Comparison of ENCODE assay signal across 22 cellular contexts in the genomic region with DNA sequence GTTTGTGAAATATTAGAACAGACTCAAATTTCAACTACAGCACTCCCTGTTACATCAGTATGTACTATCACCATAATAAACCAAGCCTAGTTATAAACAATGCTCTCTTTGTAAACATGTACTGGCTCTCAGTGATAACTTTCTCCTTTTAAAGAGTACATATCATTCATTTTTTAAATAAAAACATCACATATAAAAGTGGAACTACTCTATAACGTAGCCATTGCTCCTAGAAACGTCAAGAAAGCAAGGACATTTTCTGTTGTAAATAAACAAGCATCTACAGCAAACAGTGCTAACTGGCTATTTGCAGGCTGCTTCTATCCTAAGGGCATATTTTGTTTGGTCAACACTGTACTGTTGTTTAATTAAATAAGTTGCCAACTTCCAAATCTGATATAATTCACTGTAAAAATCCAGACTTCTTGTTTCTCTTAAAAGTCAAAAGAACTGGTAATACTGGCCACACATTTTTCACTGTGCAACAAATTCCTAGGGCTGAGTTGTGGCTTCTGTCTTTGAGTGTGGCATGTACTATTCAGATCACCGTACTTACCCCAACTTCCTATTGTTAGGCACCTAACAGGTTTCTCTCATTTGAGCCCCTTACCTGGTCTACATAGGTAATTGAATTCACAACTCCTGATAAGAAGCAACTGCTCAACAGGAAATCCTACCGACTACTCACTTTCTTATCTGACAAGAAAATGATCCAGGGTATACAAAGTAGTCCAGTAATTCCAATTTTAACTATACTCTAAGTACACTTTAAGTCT.
DNase-seq lines count a peak whose midpoint lies in the region; ATAC-seq and TF ChIP-seq lines count a peak whose summit lies in the region.
"Had no signal": no experiment of that assay in that cellular context is flagged by ENCODE, and none has a peak within 500 bp of the region (broad histone marks: within the 10 kb centered on the region; RNA-seq: fewer than 3 reads in every experiment).

No MANE protein-coding gene starts in this region.

- POLR2A ChIA-PET in WTC11 (lab: Charles Lee) = no interaction called here

- peak; percentile 14 to 93 for DNase-seq in T47D (ENCODE audit: low read depth in 1 of 2, low spot score in 1 of 2)
- no peak for DNase-seq in breast epithelium (ENCODE audit: low spot score in 2 of 2)
- no peak for DNase-seq in WTC11 (ENCODE audit: low spot score)
- peak; percentile 46 for DNase-seq in foreskin melanocyte
- no peak for DNase-seq in type B pancreatic cell (ENCODE audit: extremely low spot score, unreplicated experiment)
- DNase-seq in HT-29 (ENCODE audit: low spot score) = no peak
- no peak for DNase-seq in KBM-7
- DNase-seq: ACHN; activated CD4-positive, alpha-beta T cell treated with anti-CD3 and anti-CD28 coated beads for 1 hour; activated CD8-positive, alpha-beta memory T cell treated with anti-CD3 and anti-CD28 coated beads, Interleukin-2, amount 10 ng/mL, durations not matched to agents 7 days and 5 days; activated gamma-delta T cell treated with Interleukin-2 at 50 U/mL for 16 hours; amniotic stem cell; foreskin keratinocyte; NCI-H1694 treated with DMSO at 0.1 percent for 48 hours; NCI-H510A treated with DMSO at 0.1 percent for 48 hours; SJCRH30; stimulated activated CD4-positive, alpha-beta T cell treated with anti-CD3 and anti-CD28 coated beads, Interleukin-15, amount 100 ng/mL, for 24 hours; stimulated activated naive CD4-positive, alpha-beta T cell; transverse colon had no signal

- no peaks in the 10 kb centered on the region for H3K4me1 ChIP-seq in breast epithelium
- H3K4me1 ChIP-seq: foreskin keratinocyte, SJCRH30 had no signal

- no peak overlapping the region for H3K27ac ChIP-seq in breast epithelium
- H3K27ac ChIP-seq: foreskin keratinocyte, neutrophil, SJCRH30, transverse colon had no signal

- intact Hi-C loops in breast epithelium (cut with DNase I; ENCODE audit: low total_unique reads) = no loop called here

- H3K4me3 Mint-ChIP-seq in WTC11 = no peak overlapping the region
- H3K4me3 Mint-ChIP-seq in type B pancreatic cell = no peak overlapping the region
- H3K4me3 Mint-ChIP-seq in stimulated activated memory B cell treated with anti-CD40 and anti-IgM and Interleukin-4, amounts not matched to agents 10 μg/mL and 1 μg/mL and 100 μg/mL, for 72 hours = no peak overlapping the region
- H3K4me3 Mint-ChIP-seq: activated CD8-positive, alpha-beta memory T cell treated with anti-CD3 and anti-CD28 coated beads, Interleukin-2, amount 10 ng/mL, durations not matched to agents 7 days and 5 days; central memory CD8-positive, alpha-beta T cell had no signal

- no peaks in the 10 kb centered on the region for H3K27me3 Mint-ChIP-seq in WTC11 (ENCODE audit: low read depth)
- no peaks in the 10 kb centered on the region for H3K27me3 Mint-ChIP-seq in type B pancreatic cell
- H3K27me3 Mint-ChIP-seq in stimulated activated memory B cell treated with anti-CD40 and anti-IgM and Interleukin-4, amounts not matched to agents 10 μg/mL and 1 μg/mL and 100 μg/mL, for 72 hours = no peaks in the 10 kb centered on the region
- H3K27me3 Mint-ChIP-seq: activated CD8-positive, alpha-beta memory T cell treated with anti-CD3 and anti-CD28 coated beads, Interleukin-2, amount 10 ng/mL, durations not matched to agents 7 days and 5 days; central memory CD8-positive, alpha-beta T cell had no signal

- no peak for TF ChIP-seq POLR2A in breast epithelium (IDR thresholded peaks at IDR 0.05)

- in situ Hi-C loops in T47D (cut with HindIII; ENCODE audit: low pct_unique_long_range_greater_than_20kb, low sequenced_read_pairs) = no loop called here
- in situ Hi-C loops in KBM-7 (cut with MboI; ENCODE audit: low pct_unique_long_range_greater_than_20kb, low sequenced_read_pairs) = no loop called here

- H3K36me3 Mint-ChIP-seq in WTC11 (no peaks in the 10 kb centered on the region), type B pancreatic cell (no peaks in the 10 kb centered on the region)
- no peaks in the 10 kb centered on the region for H3K36me3 Mint-ChIP-seq in stimulated activated memory B cell treated with anti-CD40 and anti-IgM and Interleukin-4, amounts not matched to agents 10 μg/mL and 1 μg/mL and 100 μg/mL, for 72 hours

- H3K4me1 Mint-ChIP-seq in WTC11 (peaks cover 11% of the 10 kb centered on the region), type B pancreatic cell (ENCODE audit: unreplicated experiment) (no peaks in the 10 kb centered on the region)
- peaks cover 7% of the 10 kb centered on the region for H3K4me1 Mint-ChIP-seq in stimulated activated memory B cell treated with anti-CD40 and anti-IgM and Interleukin-4, amounts not matched to agents 10 μg/mL and 1 μg/mL and 100 μg/mL, for 72 hours

- no peaks in the 10 kb centered on the region for H3K27me3 ChIP-seq in breast epithelium
- H3K27me3 ChIP-seq: foreskin keratinocyte, neutrophil, SJCRH30, transverse colon had no signal

- CTCF ChIA-PET in WTC11 (lab: Charles Lee) = no interaction called here

- TF ChIP-seq CTCF in breast epithelium (IDR thresholded peaks at IDR 0.05) (no peak), WTC11 (IDR thresholded peaks at IDR 0.05) (no peak), type B pancreatic cell (conservative IDR thresholded peaks at IDR 0.05) (no peak)

- no peaks in the 10 kb centered on the region for H3K9me3 Mint-ChIP-seq in WTC11
- H3K9me3 Mint-ChIP-seq in type B pancreatic cell = no peaks in the 10 kb centered on the region
- H3K9me3 Mint-ChIP-seq in stimulated activated memory B cell treated with anti-CD40 and anti-IgM and Interleukin-4, amounts not matched to agents 10 μg/mL and 1 μg/mL and 100 μg/mL, for 72 hours = no peaks in the 10 kb centered on the region
- H3K9me3 Mint-ChIP-seq: central memory CD8-positive, alpha-beta T cell had no signal

- H3K9me3 ChIP-seq in breast epithelium = no peaks in the 10 kb centered on the region
- H3K9me3 ChIP-seq: neutrophil, SJCRH30, transverse colon had no signal

- ATAC-seq in WTC11 = peak; percentile 80
- ATAC-seq in stimulated activated memory B cell treated with anti-CD40 and anti-IgM and Interleukin-4, amounts not matched to agents 10 μg/mL and 1 μg/mL and 100 μg/mL, for 72 hours = no peak
- ATAC-seq: activated CD8-positive, alpha-beta memory T cell treated with anti-CD3 and anti-CD28 coated beads, Interleukin-2, amount 10 ng/mL, durations not matched to agents 7 days and 5 days; foreskin keratinocyte had no signal

- no peak overlapping the region for H3K4me3 ChIP-seq in breast epithelium
- H3K4me3 ChIP-seq: SJCRH30, transverse colon had no signal

- no peaks in the 10 kb centered on the region for H3K36me3 ChIP-seq in breast epithelium
- H3K36me3 ChIP-seq: neutrophil, SJCRH30, transverse colon had no signal

- H3K27ac Mint-ChIP-seq in WTC11 = no peak overlapping the region
- H3K27ac Mint-ChIP-seq in type B pancreatic cell = peak overlapping the region; percentile 6
- H3K27ac Mint-ChIP-seq in stimulated activated memory B cell treated with anti-CD40 and anti-IgM and Interleukin-4, amounts not matched to agents 10 μg/mL and 1 μg/mL and 100 μg/mL, for 72 hours = no peak overlapping the region
- H3K27ac Mint-ChIP-seq: activated CD8-positive, alpha-beta memory T cell treated with anti-CD3 and anti-CD28 coated beads, Interleukin-2, amount 10 ng/mL, durations not matched to agents 7 days and 5 days had no signal

TF ChIP-seq in WTC11, 78 proteins besides CTCF, POLR2A, EP300 and RAD21:
- TF ChIP-seq ZNF425 (CRISPR knock-in tag; conservative IDR thresholded peaks at IDR 0.05) (no peak), MYBL2 (CRISPR knock-in tag; IDR thresholded peaks at IDR 0.05) (no peak), STAT6 (CRISPR knock-in tag; conservative IDR thresholded peaks at IDR 0.05; ENCODE audit: low read depth) (no peak), ZNF138 (CRISPR knock-in tag; conservative IDR thresholded peaks at IDR 0.05) (no peak)

Comparison
In these comparisons a context has a peak if more than half of its experiments do, and no peak if none do; other contexts are left out.
1. DNase-seq: peak in T47D (2 of 2) and foreskin melanocyte (single experiment); none in breast epithelium (0 of 2), WTC11 (single experiment), type B pancreatic cell (single experiment), HT-29 (single experiment) and KBM-7 (single experiment).